In genomic region chr10:112792487-112793196, GRCh38 we compare ENCODE assay signal across 10 cellular contexts.
DNase-seq lines count a peak whose midpoint lies in the region; ATAC-seq and TF ChIP-seq lines count a peak whose summit lies in the region.
"Had no signal": no experiment of that assay in that cellular context is flagged by ENCODE, and none has a peak within 500 bp of the region (broad histone marks: within the 10 kb centered on the region; RNA-seq: fewer than 3 reads in every experiment).

No MANE protein-coding gene starts in this region.

- peaks cover 2% of the 10 kb centered on the region for H3K4me1 Mint-ChIP-seq in activated T-helper 2 cell treated with anti-CD3 and anti-CD28 coated beads, Interferon-gamma antibody, Interleukin-2, Interleukin-4, amounts not matched to agents 10 μg/mL and 5 μg/mL and 100 μg/mL, durations not matched to agents 14 hours and 24 hours and 36 hours (ENCODE audit: low read depth)

- H3K4me3 ChIP-seq in lung (no peak overlapping the region), upper lobe of right lung (no peak overlapping the region)

- H3K27ac ChIP-seq in lung (ENCODE audit: low read depth in 1 of 2, low read length in 1 of 2) (no peak overlapping the region), upper lobe of right lung (no peak overlapping the region)
- H3K27ac ChIP-seq: 22Rv1 had no signal

- peak; percentile 59 for DNase-seq in DMS 273 (lab: John Stamatoyannopoulos, UW; ENCODE audit: unreplicated experiment)
- no peak for DNase-seq in DMS 273 treated with DMSO at 0.1 percent for 48 hours (lab: John Stamatoyannopoulos, UW)
- peak; percentile 54 for DNase-seq in dedifferentiated amniotic fluid mesenchymal stem cell (ENCODE audit: extremely low spot score)
- no peak for DNase-seq in lung (ENCODE audit: low spot score)
- DNase-seq in upper lobe of right lung: no peak
- no peak for DNase-seq in NCI-H2081 (lab: John Stamatoyannopoulos, UW)
- DNase-seq in activated T-helper 2 cell treated with anti-CD3 and anti-CD28 coated beads, Interferon-gamma antibody, Interleukin-2, Interleukin-4, amounts not matched to agents 10 μg/mL and 5 μg/mL and 100 μg/mL, durations not matched to agents 14 hours and 24 hours and 36 hours (ENCODE audit: low spot score): no peak
- DNase-seq in activated naive CD4-positive, alpha-beta T cell treated with anti-CD3 and anti-CD28 coated beads, Interleukin-2, amount 50 U/mL, for 16 hours: no peak
- DNase-seq: effector CD4-positive, alpha-beta T cell had no signal

- H3K36me3 Mint-ChIP-seq in activated T-helper 2 cell treated with anti-CD3 and anti-CD28 coated beads, Interferon-gamma antibody, Interleukin-2, Interleukin-4, amounts not matched to agents 10 μg/mL and 5 μg/mL and 100 μg/mL, durations not matched to agents 14 hours and 24 hours and 36 hours (ENCODE audit: low read depth): no peaks in the 10 kb centered on the region

- no peak for TF ChIP-seq CTCF in lung (IDR thresholded peaks at IDR 0.05; ENCODE audit: control extremely low read depth, extremely low read depth)
- no peak for TF ChIP-seq CTCF in upper lobe of right lung (IDR thresholded peaks at IDR 0.05)

- intact Hi-C loops in upper lobe of right lung (cut with DNase I): no loop called here
- intact Hi-C loops in activated T-helper 2 cell treated with anti-CD3 and anti-CD28 coated beads, Interferon-gamma antibody, Interleukin-2, Interleukin-4, amounts not matched to agents 10 μg/mL and 5 μg/mL and 100 μg/mL, durations not matched to agents 14 hours and 24 hours and 36 hours (cut with micrococcal nuclease): no loop called here

- H3K4me1 ChIP-seq in lung (ENCODE audit: control insufficient read depth in 2 of 2, insufficient read depth in 2 of 2, low read length in 2 of 2) (peaks cover 0 to 3% of the 10 kb centered on the region in 2 donors), upper lobe of right lung (no peaks in the 10 kb centered on the region)

- no peak overlapping the region for H3K4me3 Mint-ChIP-seq in activated T-helper 2 cell treated with anti-CD3 and anti-CD28 coated beads, Interferon-gamma antibody, Interleukin-2, Interleukin-4, amounts not matched to agents 10 μg/mL and 5 μg/mL and 100 μg/mL, durations not matched to agents 14 hours and 24 hours and 36 hours (ENCODE audit: low read depth)

- peaks cover 16% of the 10 kb centered on the region for H3K9me3 Mint-ChIP-seq in activated T-helper 2 cell treated with anti-CD3 and anti-CD28 coated beads, Interferon-gamma antibody, Interleukin-2, Interleukin-4, amounts not matched to agents 10 μg/mL and 5 μg/mL and 100 μg/mL, durations not matched to agents 14 hours and 24 hours and 36 hours

- ATAC-seq in lung (ENCODE audit: insufficient read depth, low FRiP score) (peak; percentile 77), upper lobe of right lung (peak; percentile 72)

- 64 to 80% methylated on average over 14 of the region's 14 CpGs for WGBS in lung, 2 donors

- H3K36me3 ChIP-seq in lung (ENCODE audit: control insufficient read depth in 2 of 2, insufficient read depth in 2 of 2, low read length in 2 of 2) (no peaks in the 10 kb centered on the region), upper lobe of right lung (no peaks in the 10 kb centered on the region)

- no peak overlapping the region for H3K27ac Mint-ChIP-seq in activated T-helper 2 cell treated with anti-CD3 and anti-CD28 coated beads, Interferon-gamma antibody, Interleukin-2, Interleukin-4, amounts not matched to agents 10 μg/mL and 5 μg/mL and 100 μg/mL, durations not matched to agents 14 hours and 24 hours and 36 hours

- no peaks in the 10 kb centered on the region for H3K27me3 ChIP-seq in lung (ENCODE audit: control insufficient read depth, insufficient read depth)
- no peaks in the 10 kb centered on the region for H3K27me3 ChIP-seq in upper lobe of right lung

- H3K9me3 ChIP-seq in lung (ENCODE audit: control insufficient read depth in 2 of 2, insufficient read depth in 1 of 2, low read length in 1 of 2): no peaks in the 10 kb centered on the region
- no peaks in the 10 kb centered on the region for H3K9me3 ChIP-seq in upper lobe of right lung

- no peaks in the 10 kb centered on the region for H3K27me3 Mint-ChIP-seq in activated T-helper 2 cell treated with anti-CD3 and anti-CD28 coated beads, Interferon-gamma antibody, Interleukin-2, Interleukin-4, amounts not matched to agents 10 μg/mL and 5 μg/mL and 100 μg/mL, durations not matched to agents 14 hours and 24 hours and 36 hours (ENCODE audit: low read depth)

Comparison
In these comparisons a context has a peak if more than half of its experiments do, and no peak if none do; other contexts are left out.
1. DNase-seq: peak in DMS 273 (single experiment) and dedifferentiated amniotic fluid mesenchymal stem cell (single experiment); none in DMS 273 treated with DMSO at 0.1 percent for 48 hours (single experiment), lung (single experiment), upper lobe of right lung (single experiment), NCI-H2081 (0 of 2), activated T-helper 2 cell treated with anti-CD3 and anti-CD28 coated beads, Interferon-gamma antibody, Interleukin-2, Interleukin-4, amounts not matched to agents 10 μg/mL and 5 μg/mL and 100 μg/mL, durations not matched to agents 14 hours and 24 hours and 36 hours (single experiment) and activated naive CD4-positive, alpha-beta T cell treated with anti-CD3 and anti-CD28 coated beads, Interleukin-2, amount 50 U/mL, for 16 hours (single experiment).